25 cellular contexts compared by ENCODE assay signal in the genomic region with DNA sequence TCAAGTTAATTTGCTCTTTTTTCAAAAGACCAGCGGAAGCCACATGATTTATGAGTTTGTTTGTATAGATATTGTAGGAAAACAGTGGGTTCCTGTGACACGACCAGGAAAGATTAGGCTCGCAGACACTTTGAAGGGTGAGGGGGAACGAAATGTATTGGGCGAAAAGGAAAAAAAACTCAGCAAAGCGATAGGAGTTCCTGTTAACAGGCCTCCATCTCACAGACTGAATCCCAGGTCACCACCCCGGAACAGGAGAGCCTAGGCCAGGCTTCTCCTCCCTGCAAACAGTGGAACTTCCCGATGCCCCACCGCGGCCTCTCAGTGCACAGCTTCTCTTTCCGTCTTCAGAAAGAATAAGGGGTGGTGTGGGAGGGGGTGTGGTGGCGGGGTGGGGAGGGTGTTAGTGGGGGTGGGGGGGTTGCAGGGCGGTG.
DNase-seq lines count a peak whose midpoint lies in the region; ATAC-seq, FAIRE-seq and TF ChIP-seq lines count a peak whose summit lies in the region.
"Had no signal": no experiment of that assay in that cellular context is flagged by ENCODE, and none has a peak within 500 bp of the region (broad histone marks: within the 10 kb centered on the region; RNA-seq: fewer than 3 reads in every experiment).

No MANE protein-coding gene starts in this region.

- peak overlapping the region; percentile 26 for H3K4me3 Mint-ChIP-seq in dendritic cell treated with granulocyte-macrophage colony-stimulating factor and Interleukin-4, amounts not matched to agents 40 ng/mL and 50 ng/mL, for 4 days
- H3K4me3 Mint-ChIP-seq: T-helper 1 cell treated with Interleukin-12 subunit alpha and Interleukin-12 subunit beta and Interleukin-4 antibody, amounts not matched to agents 30 μg/mL and 1 μg/mL, for 36 hours; type B pancreatic cell had no signal

- intact Hi-C loops in dendritic cell treated with granulocyte-macrophage colony-stimulating factor and Interleukin-4, amounts not matched to agents 40 ng/mL and 50 ng/mL, for 4 days (cut with micrococcal nuclease) = no loop called here
- intact Hi-C loops in pancreas (cut with DNase I) = no loop called here

- H3K4me1 ChIP-seq in pancreas = peaks cover 0 to 11% (median 0%) of the 10 kb centered on the region in 3 donors

- no peak overlapping the region for H3K27ac ChIP-seq in pancreas
- H3K27ac ChIP-seq: heart left ventricle, neutrophil, RWPE1, VCaP had no signal

- ATAC-seq in pancreas (peak in 3 of 4 donors; percentile 23 to 40 (median 35)), GM18861 (IDR thresholded peaks at IDR 0.05; ENCODE audit: unreplicated experiment) (no peak)

- DNase-seq in H7 (peak; percentile 30), iPS-NIHi11 (ENCODE audit: low spot score) (peak; percentile 20), pancreas (no peak), activated gamma-delta T cell treated with Interleukin-2 at 50 U/mL for 16 hours (no peak), DMS79 (lab: John Stamatoyannopoulos, UW) (no peak), NCI-H2171 (lab: John Stamatoyannopoulos, UW) (no peak)
- DNase-seq: activated CD4-positive, alpha-beta T cell treated with anti-CD3 and anti-CD28 coated beads, Interleukin-2, amount 50 U/mL, for 4 hours; activated naive CD4-positive, alpha-beta T cell treated with Interleukin-2 at 50 U/mL for 16 hours; activated T-cell treated with anti-CD3 and anti-CD28 coated beads for 4 hours; anterior cingulate cortex; effector memory CD4-positive, alpha-beta T cell; islet precursor cell; NCI-H1105; NCI-H2081; NCI-H510A treated with DMSO at 0.1 percent for 48 hours; stimulated activated naive CD4-positive, alpha-beta T cell treated with Interleukin-2 at 50 U/mL for 16 hours had no signal

- no peak for TF ChIP-seq CTCF in pancreas (IDR thresholded peaks at IDR 0.05)

- no peak for FAIRE-seq in pancreas (lab: Jason Lieb, UNC)
- FAIRE-seq: HTR-8/SVneo had no signal

- peaks cover 10% of the 10 kb centered on the region for H3K4me1 Mint-ChIP-seq in dendritic cell treated with granulocyte-macrophage colony-stimulating factor and Interleukin-4, amounts not matched to agents 40 ng/mL and 50 ng/mL, for 4 days (ENCODE audit: low read depth)

- WGBS in pancreas, 2 donors = 47 to 57% methylated on average over 13 of the region's 13 CpGs

- H3K9me3 Mint-ChIP-seq in dendritic cell treated with granulocyte-macrophage colony-stimulating factor and Interleukin-4, amounts not matched to agents 40 ng/mL and 50 ng/mL, for 4 days = no peaks in the 10 kb centered on the region
- H3K9me3 Mint-ChIP-seq: T-helper 1 cell treated with Interleukin-12 subunit alpha and Interleukin-12 subunit beta and Interleukin-4 antibody, amounts not matched to agents 30 μg/mL and 1 μg/mL, for 36 hours; type B pancreatic cell had no signal

- peak overlapping the region; percentile 63 for H3K27ac Mint-ChIP-seq in dendritic cell treated with granulocyte-macrophage colony-stimulating factor and Interleukin-4, amounts not matched to agents 40 ng/mL and 50 ng/mL, for 4 days
- H3K27ac Mint-ChIP-seq: T-helper 1 cell treated with Interleukin-12 subunit alpha and Interleukin-12 subunit beta and Interleukin-4 antibody, amounts not matched to agents 30 μg/mL and 1 μg/mL, for 36 hours; type B pancreatic cell had no signal

- H3K4me3 ChIP-seq in H7 (ENCODE audit: insufficient read depth, low read depth, low read length) = no peak overlapping the region
- H3K4me3 ChIP-seq in pancreas = no peak overlapping the region
- H3K4me3 ChIP-seq: heart left ventricle had no signal

- H3K36me3 ChIP-seq in H7 (replicated peaks; ENCODE audit: control insufficient read depth, insufficient read depth, low read length) (no peaks in the 10 kb centered on the region), pancreas (no peaks in the 10 kb centered on the region)
- H3K36me3 ChIP-seq: heart left ventricle, neutrophil had no signal

- H3K9me3 ChIP-seq in pancreas = no peaks in the 10 kb centered on the region
- H3K9me3 ChIP-seq: heart left ventricle, neutrophil had no signal

- H3K27me3 ChIP-seq in H7 (ENCODE audit: control insufficient read depth, insufficient read depth, low read length) (no peaks in the 10 kb centered on the region), pancreas (no peaks in the 10 kb centered on the region)
- H3K27me3 ChIP-seq: heart left ventricle, neutrophil had no signal

- no peaks in the 10 kb centered on the region for H3K36me3 Mint-ChIP-seq in dendritic cell treated with granulocyte-macrophage colony-stimulating factor and Interleukin-4, amounts not matched to agents 40 ng/mL and 50 ng/mL, for 4 days (ENCODE audit: low read depth)
- H3K36me3 Mint-ChIP-seq: type B pancreatic cell had no signal

- H3K27me3 Mint-ChIP-seq in dendritic cell treated with granulocyte-macrophage colony-stimulating factor and Interleukin-4, amounts not matched to agents 40 ng/mL and 50 ng/mL, for 4 days = no peaks in the 10 kb centered on the region
- H3K27me3 Mint-ChIP-seq: type B pancreatic cell had no signal

Comparison
In these comparisons a context has a peak if more than half of its experiments do, and no peak if none do; other contexts are left out.
1. DNase-seq: peak in H7 (single experiment) and iPS-NIHi11 (single experiment); none in pancreas (0 of 6), activated gamma-delta T cell treated with Interleukin-2 at 50 U/mL for 16 hours (single experiment), DMS79 (single experiment) and NCI-H2171 (single experiment).